ENCODE assay signal across 8 cellular contexts in the genomic region with DNA sequence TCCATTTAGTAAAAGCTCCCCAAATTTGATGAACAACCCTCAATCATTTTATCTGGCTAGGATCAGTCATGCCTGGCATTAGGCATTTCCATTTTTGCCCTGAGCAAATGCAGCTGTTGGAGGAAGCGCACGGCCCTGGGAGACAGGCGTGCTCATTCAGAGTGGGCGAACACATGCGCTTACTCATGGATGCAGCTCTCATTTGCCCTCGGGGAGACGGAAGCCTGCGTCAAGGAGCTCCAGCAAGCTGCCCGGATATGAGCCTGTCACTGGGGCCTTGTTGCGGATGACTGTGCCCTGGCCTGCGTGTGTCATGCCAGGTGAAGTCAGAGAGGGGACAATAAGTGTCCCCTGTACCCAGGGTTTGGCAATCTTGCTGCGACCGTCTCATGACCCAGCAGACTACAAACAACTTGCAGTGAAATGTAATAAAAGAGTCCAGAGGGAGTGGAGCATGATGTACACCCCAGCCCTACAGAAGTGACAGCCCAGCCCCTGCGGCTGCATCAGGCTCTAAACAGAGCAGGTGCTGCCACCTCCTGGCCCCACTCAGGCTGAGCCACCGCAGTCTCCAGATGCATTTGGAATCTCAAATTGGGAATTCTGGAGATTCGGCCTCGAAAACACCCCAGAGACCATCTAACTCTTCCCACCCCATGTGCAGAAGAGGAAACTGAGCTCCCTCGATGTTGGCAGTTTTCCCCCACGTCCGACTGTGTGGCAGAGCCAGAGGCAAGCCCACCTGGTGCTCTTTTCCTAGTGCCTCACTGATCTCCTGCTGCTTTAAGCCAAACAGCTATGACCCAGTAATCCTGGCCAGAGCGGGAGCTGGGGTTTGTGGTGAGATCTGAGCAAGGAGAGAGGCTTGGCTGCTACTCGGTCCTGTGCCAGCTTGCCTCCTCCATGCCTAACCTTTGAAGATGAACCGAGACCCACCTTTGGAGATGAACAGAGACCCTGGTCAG.
DNase-seq lines count a peak whose midpoint lies in the region; ATAC-seq and TF ChIP-seq lines count a peak whose summit lies in the region.

No MANE protein-coding gene starts in this region.

- H3K9ac ChIP-seq in Karpas-422 (ENCODE audit: low read length), result no peak overlapping the region

- H3K9me3 ChIP-seq in Karpas-422 (ENCODE audit: low read length) (no peaks in the 10 kb centered on the region), hepatocyte (ENCODE audit: low read depth) (no peaks in the 10 kb centered on the region)

- H3K36me3 ChIP-seq in Karpas-422 (ENCODE audit: insufficient read depth, low read length) (no peaks in the 10 kb centered on the region), hepatocyte (replicated peaks; ENCODE audit: insufficient read depth, low read depth) (no peaks in the 10 kb centered on the region)

- DNase-seq in DMS 273 (lab: John Stamatoyannopoulos, UW; ENCODE audit: unreplicated experiment), result peak; percentile 75
- no peak for DNase-seq in DMS 273 treated with DMSO at 0.1 percent for 48 hours (lab: John Stamatoyannopoulos, UW)
- DNase-seq in Karpas-422, result peak; percentile 69
- DNase-seq in amniotic stem cell (lab: John Stamatoyannopoulos, UW), result peak; percentile 86
- peak; percentile 85 for DNase-seq in hepatocyte (ENCODE audit: low spot score)
- DNase-seq in smooth muscle cell of the brain vasculature (ENCODE audit: low read depth, low spot score), result peak; percentile 7
- no peak for DNase-seq in AML-193 (lab: John Stamatoyannopoulos, UW)

- H2AFZ ChIP-seq in Karpas-422 (ENCODE audit: low read length), result no peak overlapping the region
- H2AFZ ChIP-seq in hepatocyte, result no peak overlapping the region

- peak; percentile 91 for TF ChIP-seq CTCF in hepatocyte (IDR thresholded peaks at IDR 0.05; ENCODE audit: poor library complexity)

- H3K27ac ChIP-seq in Karpas-422 (ENCODE audit: low read length) (no peak overlapping the region), hepatocyte (no peak overlapping the region)

- no peak for ATAC-seq in HG02763 (IDR thresholded peaks at IDR 0.05; ENCODE audit: unreplicated experiment)

- no peaks in the 10 kb centered on the region for H3K4me1 ChIP-seq in Karpas-422 (ENCODE audit: low read length)
- H3K4me1 ChIP-seq in hepatocyte (ENCODE audit: insufficient read depth), result no peaks in the 10 kb centered on the region

- no peak overlapping the region for H3K4me3 ChIP-seq in Karpas-422 (ENCODE audit: low read length)
- no peak overlapping the region for H3K4me3 ChIP-seq in hepatocyte

- no peaks in the 10 kb centered on the region for H4K20me1 ChIP-seq in Karpas-422 (ENCODE audit: insufficient read depth, low read depth, low read length)
- H4K20me1 ChIP-seq in hepatocyte (ENCODE audit: insufficient read depth, poor library complexity, severe bottlenecking), result no peaks in the 10 kb centered on the region

- H3K4me2 ChIP-seq in Karpas-422 (ENCODE audit: low read depth, low read length, poor library complexity, severe bottlenecking) (no peak overlapping the region), hepatocyte (no peak overlapping the region)

- H3K79me2 ChIP-seq in Karpas-422 (ENCODE audit: low read length) (no peaks in the 10 kb centered on the region), hepatocyte (no peaks in the 10 kb centered on the region)

- H3K27me3 ChIP-seq in Karpas-422 (ENCODE audit: low read length) (no peaks in the 10 kb centered on the region), hepatocyte (peaks cover 8% of the 10 kb centered on the region)

- no peaks in the 10 kb centered on the region for H3K9me2 ChIP-seq in Karpas-422 (replicated peaks; ENCODE audit: insufficient read depth, low read length)
- no peaks in the 10 kb centered on the region for H3K9me2 ChIP-seq in hepatocyte (replicated peaks; ENCODE audit: insufficient read depth)

- 48% methylated on average over 23 of the region's 23 CpGs for WGBS in hepatocyte (ENCODE audit: low lambda C conversion rate, missing lambda C conversion rate)

Comparison
In these comparisons a context has a peak if more than half of its experiments do, and no peak if none do; other contexts are left out.
1. DNase-seq: peak in DMS 273 (single experiment), Karpas-422 (single experiment), amniotic stem cell (single experiment), hepatocyte (single experiment) and smooth muscle cell of the brain vasculature (single experiment); none in DMS 273 treated with DMSO at 0.1 percent for 48 hours (single experiment) and AML-193 (0 of 2).